Comparison of ENCODE assay signal across 16 cellular contexts in genomic region chr4:102441978-102442890, GRCh38. TPM values are rescaled to one million over a fixed set of nuclear protein-coding genes. Genes with fewer than 3 reads are reported as not detected.
DNase-seq lines count a peak whose midpoint lies in the region; ATAC-seq and TF ChIP-seq lines count a peak whose summit lies in the region.
"Had no signal": no experiment of that assay in that cellular context is flagged by ENCODE, and none has a peak within 500 bp of the region (broad histone marks: within the 10 kb centered on the region; RNA-seq: fewer than 3 reads in every experiment).

No MANE protein-coding gene starts in this region.

- WGBS in body of pancreas, 2 donors, result 53 to 56% methylated on average over 8 of the region's 8 CpGs
- WGBS in liver, result 41% methylated on average over 8 of the region's 8 CpGs

- H3K4me1 ChIP-seq in body of pancreas (peaks cover 29% of the 10 kb centered on the region), liver (ENCODE audit: control insufficient read depth in 4 of 4, insufficient read depth in 4 of 4, low read length in 3 of 4) (peaks cover 10 to 41% (median 23%) of the 10 kb centered on the region in 4 donors)
- H3K4me1 ChIP-seq: Peyer's patch had no signal

- intact Hi-C loops in body of pancreas (cut with DNase I), result no loop called here

- H3K27ac ChIP-seq in body of pancreas, result no peak overlapping the region
- H3K27ac ChIP-seq in liver (ENCODE audit: low read depth in 1 of 2, low read length in 2 of 2), result peak overlapping the region; percentile 83 to 84
- H3K27ac ChIP-seq in substantia nigra (ENCODE audit: low read depth, low read length, poor library complexity, severe bottlenecking), result no peak overlapping the region
- H3K27ac ChIP-seq: Peyer's patch, SJSA1 had no signal

- no peak overlapping the region for H3K4me3 ChIP-seq in body of pancreas
- H3K4me3 ChIP-seq in liver (ENCODE audit: low read depth in 1 of 3, low read length in 3 of 3), result no peak overlapping the region
- H3K4me3 ChIP-seq: Peyer's patch, SJSA1 had no signal

- TF ChIP-seq RAD21 in liver (IDR thresholded peaks at IDR 0.05), result peak; percentile 36 to 42

- ATAC-seq in body of pancreas (peak; percentile 54), HG02884 (IDR thresholded peaks at IDR 0.05; ENCODE audit: unreplicated experiment) (no peak)

- no peaks in the 10 kb centered on the region for H3K36me3 ChIP-seq in body of pancreas (replicated peaks in 1 of 2; ENCODE audit: insufficient read depth in 1 of 2, low read depth in 2 of 2)
- no peaks in the 10 kb centered on the region for H3K36me3 ChIP-seq in liver (ENCODE audit: control insufficient read depth in 4 of 4, insufficient read depth in 3 of 4, low read depth in 1 of 4, low read length in 3 of 4)
- H3K36me3 ChIP-seq: Peyer's patch, SJSA1 had no signal

- peak; percentile 55 for DNase-seq in DMS53 (lab: John Stamatoyannopoulos, UW)
- no peak for DNase-seq in body of pancreas
- peak; percentile 37 for DNase-seq in renal cortical epithelial cell (ENCODE audit: low read depth)
- no peak for DNase-seq in NCI-H226
- DNase-seq in substantia nigra (lab: John Stamatoyannopoulos, UW), result no peak
- DNase-seq: CD4-positive, alpha-beta T cell; DMS153; H7; HFFc6; NCI-H1092 treated with DMSO at 0.1 percent for 48 hours; NCI-H2081 treated with DMSO at 0.1 percent for 48 hours; NK-92 treated with Interleukin-12 subunit alpha and Interleukin-12 subunit beta, amount 100 ng/mL, for 24 hours; Peyer's patch had no signal

- no peaks in the 10 kb centered on the region for H3K9me3 ChIP-seq in body of pancreas
- H3K9me3 ChIP-seq in liver (ENCODE audit: control insufficient read depth in 4 of 4, low read length in 3 of 4), result no peaks in the 10 kb centered on the region
- H3K9me3 ChIP-seq: Peyer's patch, SJSA1 had no signal

- H3K9ac ChIP-seq in liver (ENCODE audit: low read depth in 1 of 2, low read length in 2 of 2), result no peak overlapping the region

- no peaks in the 10 kb centered on the region for H3K27me3 ChIP-seq in body of pancreas
- no peaks in the 10 kb centered on the region for H3K27me3 ChIP-seq in liver (ENCODE audit: control insufficient read depth in 4 of 4, insufficient read depth in 4 of 4, low read length in 3 of 4)
- H3K27me3 ChIP-seq: Peyer's patch, SJSA1 had no signal

- TF ChIP-seq POLR2A in body of pancreas (IDR thresholded peaks at IDR 0.05), result no peak

- no peak for TF ChIP-seq CTCF in body of pancreas (IDR thresholded peaks at IDR 0.05)
- TF ChIP-seq CTCF in liver (IDR thresholded peaks at IDR 0.05; ENCODE audit: low read depth, low read length, missing input control), result no peak

TF ChIP-seq in liver, 16 proteins besides CTCF, POLR2A, EP300 and RAD21:
- TF ChIP-seq SP1 (IDR thresholded peaks at IDR 0.05) (peak; percentile 97), FOXA2 (IDR thresholded peaks at IDR 0.05) (peak; percentile 94), NR2F2 (IDR thresholded peaks at IDR 0.05) (peak; percentile 33), GABPA (IDR thresholded peaks at IDR 0.05 in 1 of 2, conservative IDR thresholded peaks at IDR 0.05 in 1 of 2) (no peak), JUND (IDR thresholded peaks at IDR 0.05) (peak; percentile 84 to 92), EGR1 (IDR thresholded peaks at IDR 0.05; ENCODE audit: low read depth in 2 of 2) (peak in 1 of 2 donors; percentile 70), TAF1 (conservative IDR thresholded peaks at IDR 0.05) (no peak), RXRA (IDR thresholded peaks at IDR 0.05) (peak; percentile 71 to 80), HNF4A (conservative IDR thresholded peaks at IDR 0.05) (peak; percentile 98), HNF4G (IDR thresholded peaks at IDR 0.05) (peak; percentile 86), ZBTB33 (IDR thresholded peaks at IDR 0.05) (peak; percentile 91), YY1 (IDR thresholded peaks at IDR 0.05) (peak; percentile 82), FOXA1 (IDR thresholded peaks at IDR 0.05) (peak; percentile 97)
- TF ChIP-seq, protein P1, sequence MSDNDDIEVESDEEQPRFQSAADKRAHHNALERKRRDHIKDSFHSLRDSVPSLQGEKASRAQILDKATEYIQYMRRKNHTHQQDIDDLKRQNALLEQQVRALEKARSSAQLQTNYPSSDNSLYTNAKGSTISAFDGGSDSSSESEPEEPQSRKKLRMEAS (IDR thresholded peaks at IDR 0.05), result peak; percentile 64
- TF ChIP-seq, protein P2, sequence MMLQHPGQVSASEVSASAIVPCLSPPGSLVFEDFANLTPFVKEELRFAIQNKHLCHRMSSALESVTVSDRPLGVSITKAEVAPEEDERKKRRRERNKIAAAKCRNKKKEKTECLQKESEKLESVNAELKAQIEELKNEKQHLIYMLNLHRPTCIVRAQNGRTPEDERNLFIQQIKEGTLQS (IDR thresholded peaks at IDR 0.05), result peak; percentile 85
- TF ChIP-seq, protein P3, sequence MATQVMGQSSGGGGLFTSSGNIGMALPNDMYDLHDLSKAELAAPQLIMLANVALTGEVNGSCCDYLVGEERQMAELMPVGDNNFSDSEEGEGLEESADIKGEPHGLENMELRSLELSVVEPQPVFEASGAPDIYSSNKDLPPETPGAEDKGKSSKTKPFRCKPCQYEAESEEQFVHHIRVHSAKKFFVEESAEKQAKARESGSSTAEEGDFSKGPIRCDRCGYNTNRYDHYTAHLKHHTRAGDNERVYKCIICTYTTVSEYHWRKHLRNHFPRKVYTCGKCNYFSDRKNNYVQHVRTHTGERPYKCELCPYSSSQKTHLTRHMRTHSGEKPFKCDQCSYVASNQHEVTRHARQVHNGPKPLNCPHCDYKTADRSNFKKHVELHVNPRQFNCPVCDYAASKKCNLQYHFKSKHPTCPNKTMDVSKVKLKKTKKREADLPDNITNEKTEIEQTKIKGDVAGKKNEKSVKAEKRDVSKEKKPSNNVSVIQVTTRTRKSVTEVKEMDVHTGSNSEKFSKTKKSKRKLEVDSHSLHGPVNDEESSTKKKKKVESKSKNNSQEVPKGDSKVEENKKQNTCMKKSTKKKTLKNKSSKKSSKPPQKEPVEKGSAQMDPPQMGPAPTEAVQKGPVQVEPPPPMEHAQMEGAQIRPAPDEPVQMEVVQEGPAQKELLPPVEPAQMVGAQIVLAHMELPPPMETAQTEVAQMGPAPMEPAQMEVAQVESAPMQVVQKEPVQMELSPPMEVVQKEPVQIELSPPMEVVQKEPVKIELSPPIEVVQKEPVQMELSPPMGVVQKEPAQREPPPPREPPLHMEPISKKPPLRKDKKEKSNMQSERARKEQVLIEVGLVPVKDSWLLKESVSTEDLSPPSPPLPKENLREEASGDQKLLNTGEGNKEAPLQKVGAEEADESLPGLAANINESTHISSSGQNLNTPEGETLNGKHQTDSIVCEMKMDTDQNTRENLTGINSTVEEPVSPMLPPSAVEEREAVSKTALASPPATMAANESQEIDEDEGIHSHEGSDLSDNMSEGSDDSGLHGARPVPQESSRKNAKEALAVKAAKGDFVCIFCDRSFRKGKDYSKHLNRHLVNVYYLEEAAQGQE (IDR thresholded peaks at IDR 0.05), result peak; percentile 88

RNA-seq across cellular contexts. Expression of gene NFKB1, which starts 58.9 kb away (rescaled TPM):
- total RNA-seq in body of pancreas (10 to 100 TPM; 14.5 to 20.5 TPM), liver (10 to 100 TPM; 15.7 to 23.0 TPM), renal cortical epithelial cell (53.7 and 68.9 TPM in 2 replicates)
- 10 to 100 TPM in 1 of 2 donors, 1 to 10 TPM in 1; 5.1 to 11.2 TPM for polyA plus RNA-seq in liver

Comparison
In these comparisons a context has a peak if more than half of its experiments do, and no peak if none do; other contexts are left out.
1. DNase-seq: peak in DMS53 (single experiment) and renal cortical epithelial cell (single experiment); none in body of pancreas (0 of 4), NCI-H226 (single experiment) and substantia nigra (0 of 49).
2. H3K27ac ChIP-seq: peak in liver (2 of 2); none in body of pancreas (0 of 4) and substantia nigra (single experiment).